13 cellular contexts compared by ENCODE assay signal in genomic region chr6:45433533-45434400, GRCh38. TPM values are rescaled to one million over a fixed set of nuclear protein-coding genes. Genes with fewer than 3 reads are reported as not detected.
A peak's percentile ranks its signal among the peaks of the same experiment; 100 is the strongest.
DNase-seq lines count a peak whose midpoint lies in the region; ATAC-seq and TF ChIP-seq lines count a peak whose summit lies in the region.
"Had no signal": no experiment of that assay in that cellular context is flagged by ENCODE, and none has a peak within 500 bp of the region (broad histone marks: within the 10 kb centered on the region; RNA-seq: fewer than 3 reads in every experiment).

No MANE protein-coding gene starts in this region.

- H3K9me3 Mint-ChIP-seq in CD14-positive monocyte: no peaks in the 10 kb centered on the region
- no peaks in the 10 kb centered on the region for H3K9me3 Mint-ChIP-seq in HFFc6
- no peaks in the 10 kb centered on the region for H3K9me3 Mint-ChIP-seq in activated CD4-positive, alpha-beta memory T cell treated with anti-CD3 and anti-CD28 coated beads for 36 hours

- no peak for DNase-seq in CD14-positive monocyte (ENCODE audit: low spot score)
- no peak for DNase-seq in HFFc6
- no peak for DNase-seq in activated CD4-positive, alpha-beta memory T cell treated with anti-CD3 and anti-CD28 coated beads for 36 hours
- no peak for DNase-seq in left colon
- DNase-seq in NCI-H510A (lab: John Stamatoyannopoulos, UW): no peak
- DNase-seq in amniotic stem cell (lab: John Stamatoyannopoulos, UW): no peak
- no peak for DNase-seq in GM20000 (ENCODE audit: low spot score)
- DNase-seq: activated CD4-positive, alpha-beta T cell treated with anti-CD3 and anti-CD28 coated beads for 4 hours; NCI-H2171 treated with DMSO at 0.1 percent for 48 hours; retina; SK-N-SH; stimulated activated CD4-positive, alpha-beta T cell treated with anti-CD3 and anti-CD28 coated beads, Interleukin-4, amount 100 ng/mL, for 24 hours had no signal

- peak; percentile 50 for ATAC-seq in left colon
- no peak for ATAC-seq in HG03521 (IDR thresholded peaks at IDR 0.05; ENCODE audit: unreplicated experiment)

- H3K27me3 Mint-ChIP-seq in CD14-positive monocyte (ENCODE audit: low read depth in 3 of 3) (no peaks in the 10 kb centered on the region), HFFc6 (ENCODE audit: insufficient read depth) (no peaks in the 10 kb centered on the region)
- no peaks in the 10 kb centered on the region for H3K27me3 Mint-ChIP-seq in activated CD4-positive, alpha-beta memory T cell treated with anti-CD3 and anti-CD28 coated beads for 36 hours

- peak overlapping the region; percentile 30 to 75 (median 59) for H3K27ac Mint-ChIP-seq in CD14-positive monocyte
- H3K27ac Mint-ChIP-seq in HFFc6: peak overlapping the region; percentile 36; the same call in 1 of the 2 replicates
- peak overlapping the region; percentile 88 for H3K27ac Mint-ChIP-seq in activated CD4-positive, alpha-beta memory T cell treated with anti-CD3 and anti-CD28 coated beads for 36 hours

- CTCF ChIA-PET in activated CD4-positive, alpha-beta memory T cell treated with anti-CD3 and anti-CD28 coated beads for 36 hours (lab: Charles Lee): interaction anchor here (0.7 to 1.4 kb wide), 4 partner anchors 9 to 600 kb away, joined by 3 to 4 read pairs (median 3); no protein-coding TSS in a partner anchor

- intact Hi-C loops in CD14-positive monocyte (cut with micrococcal nuclease) (no loop called here), left colon (cut with DNase I, micrococcal nuclease) (no loop called here)
- intact Hi-C loops in activated CD4-positive, alpha-beta memory T cell treated with anti-CD3 and anti-CD28 coated beads for 36 hours (cut with micrococcal nuclease): no loop called here

- H3K36me3 Mint-ChIP-seq in CD14-positive monocyte: peaks cover 26 to 27% of the 10 kb centered on the region in 2 donors
- H3K36me3 Mint-ChIP-seq in HFFc6 (ENCODE audit: low read depth): peaks cover 27% of the 10 kb centered on the region
- peaks cover 55% of the 10 kb centered on the region for H3K36me3 Mint-ChIP-seq in activated CD4-positive, alpha-beta memory T cell treated with anti-CD3 and anti-CD28 coated beads for 36 hours

- peaks cover 74% of the 10 kb centered on the region for H3K4me1 Mint-ChIP-seq in CD14-positive monocyte
- peaks cover 78% of the 10 kb centered on the region for H3K4me1 Mint-ChIP-seq in HFFc6 (ENCODE audit: low read depth)
- H3K4me1 Mint-ChIP-seq in activated CD4-positive, alpha-beta memory T cell treated with anti-CD3 and anti-CD28 coated beads for 36 hours (ENCODE audit: low read depth): peaks cover 85% of the 10 kb centered on the region

- TF ChIP-seq CTCF in CD14-positive monocyte (IDR thresholded peaks at IDR 0.05) (no peak), HFFc6 (IDR thresholded peaks at IDR 0.05) (no peak), GM20000 (IDR thresholded peaks at IDR 0.05; ENCODE audit: extremely low read depth, missing control alignments) (no peak)

- H3K4me3 Mint-ChIP-seq in CD14-positive monocyte (peak overlapping the region in 1 of 2 donors; percentile 31), HFFc6 (peak overlapping the region; percentile 54; the same call in 1 of the 2 replicates)
- H3K4me3 Mint-ChIP-seq in activated CD4-positive, alpha-beta memory T cell treated with anti-CD3 and anti-CD28 coated beads for 36 hours: peak overlapping the region; percentile 54

- POLR2A ChIA-PET in activated CD4-positive, alpha-beta memory T cell treated with anti-CD3 and anti-CD28 coated beads for 36 hours (lab: Charles Lee): interaction anchor here (0.6 to 6.9 kb wide), 4 partner anchors 8 to 15 kb away, joined by 3 to 34 read pairs (median 3); no protein-coding TSS in a partner anchor

RNA-seq across cellular contexts. Expression of gene SUPT3H, which starts 56.0 kb away (rescaled TPM):
- 1 to 10 TPM; 2.4 to 3.5 TPM for polyA plus RNA-seq in CD14-positive monocyte
- total RNA-seq in HFFc6 (2021; fragmentation: NEBNext Ultra II Directional; extraction: Animal tissue kit (Norgen Biotek cat#: 25700)): 1 to 10 TPM; 5.6 to 8.2 (median 6.5) TPM
- 10 to 100 TPM; 17.4 to 18.2 TPM for total RNA-seq in activated CD4-positive, alpha-beta memory T cell treated with anti-CD3 and anti-CD28 coated beads for 36 hours
- 1 to 10 TPM; 2.0 to 2.8 TPM for total RNA-seq in left colon

Comparison
In these comparisons a context has a peak if more than half of its experiments do, and no peak if none do; other contexts are left out.
1. H3K27ac Mint-ChIP-seq: peak in every context shown above with its lines; median percentile 88 in activated CD4-positive, alpha-beta memory T cell treated with anti-CD3 and anti-CD28 coated beads for 36 hours; 59 in CD14-positive monocyte; 36 in HFFc6.